Comparison of ENCODE assay signal across 28 cellular contexts in the genomic region with DNA sequence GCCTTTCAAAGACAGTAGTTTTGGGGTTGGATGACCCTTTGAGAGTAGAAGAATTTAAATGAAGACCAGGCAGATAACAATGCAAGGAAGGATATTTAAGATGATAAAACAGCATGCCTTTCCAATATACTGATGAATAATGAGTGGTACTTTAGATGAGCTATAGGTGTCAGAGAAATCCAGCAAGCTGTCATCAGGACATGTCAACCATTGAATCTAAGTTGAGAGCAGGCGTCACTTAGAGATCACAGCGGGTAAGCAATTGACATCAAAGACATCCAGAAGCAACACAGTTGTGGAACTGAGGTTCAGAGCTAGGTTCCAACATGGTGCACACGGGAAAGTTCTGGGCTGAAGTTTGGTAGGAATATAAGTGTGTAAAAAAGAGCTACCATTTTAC. TPM values are rescaled to one million over a fixed set of nuclear protein-coding genes. Genes with fewer than 3 reads are reported as not detected.
"Had no signal": no experiment of that assay in that cellular context is flagged by ENCODE, and none has a peak within 500 bp of the region (broad histone marks: within the 10 kb centered on the region; RNA-seq: fewer than 3 reads in every experiment).

No MANE protein-coding gene starts in this region.

- H3K27ac ChIP-seq: stomach, suprapubic skin, testis, thoracic aorta, thyroid gland, tibial artery, tibial nerve, transverse colon, upper lobe of left lung, upper lobe of right lung, uterus, vagina had no signal

- H3K36me3 ChIP-seq: stomach, suprapubic skin, thoracic aorta, thyroid gland, tibial artery, tibial nerve, transverse colon, upper lobe of left lung, upper lobe of right lung, vagina had no signal

- H3K9me3 ChIP-seq: stomach, suprapubic skin, testis, thoracic aorta, thyroid gland, tibial artery, tibial nerve, transverse colon, upper lobe of left lung, upper lobe of right lung, uterus, vagina had no signal

- H3K27me3 ChIP-seq: suprapubic skin, testis, thyroid gland, tibial artery, tibial nerve, transverse colon, upper lobe of left lung, upper lobe of right lung, uterus, vagina had no signal

- DNase-seq: stimulated activated CD4-positive, alpha-beta T cell treated with anti-CD3 and anti-CD28 coated beads, Interleukin-2, amount 100 ng/mL, for 48 hours; stimulated activated CD4-positive, alpha-beta T cell treated with anti-CD3 and anti-CD28 coated beads, Interleukin-4, amount 100 ng/mL, for 1 hour; stimulated activated CD4-positive, alpha-beta T cell treated with anti-CD3 and anti-CD28 coated beads, Interleukin-4, amount 100 ng/mL, for 24 hours; stimulated activated CD4-positive, alpha-beta T cell treated with anti-CD3 and anti-CD28 coated beads, Interleukin-4, amount 100 ng/mL, for 4 hours; stimulated activated CD8-positive, alpha-beta memory T cell treated with anti-CD3 and anti-CD28 coated beads, Interleukin-4, amount 100 ng/mL, for 48 hours; stimulated activated naive B cell treated with anti-CD40 and anti-IgM and Interleukin-4, amounts not matched to agents 10 μg/mL and 1 μg/mL and 100 μg/mL, for 72 hours; stimulated activated naive CD4-positive, alpha-beta T cell; stimulated activated naive CD4-positive, alpha-beta T cell treated with Interleukin-2 at 50 U/mL for 16 hours; stimulated activated naive CD8-positive, alpha-beta T cell treated with anti-CD3 and anti-CD28 coated beads, Interleukin-15, amount 100 ng/mL, for 72 hours; stimulated activated naive CD8-positive, alpha-beta T cell treated with anti-CD3 and anti-CD28 coated beads, Interleukin-15, Interleukin-2, amounts not matched to agents 100 U/mL and 50 U/mL, for 24 hours; stomach; substantia nigra; testis; thyroid gland; tibial artery; transverse colon; trophoblast cell; upper lobe of left lung; upper lobe of right lung; uterus had no signal

- H3K4me1 ChIP-seq: stomach, suprapubic skin, testis, thyroid gland, tibial artery, tibial nerve, transverse colon, upper lobe of left lung, upper lobe of right lung, uterus, vagina had no signal

- H3K4me3 ChIP-seq: stomach, suprapubic skin, testis, thoracic aorta, thyroid gland, tibial artery, tibial nerve, transverse colon, upper lobe of left lung, upper lobe of right lung, uterus, vagina had no signal

RNA-seq across cellular contexts. Expression of gene CCDC54, which starts 25.0 kb away (rescaled TPM):
- total RNA-seq: stomach, subcutaneous adipose tissue, suprapubic skin, thoracic aorta, tibial nerve, transverse colon, upper lobe of left lung, upper lobe of right lung, ureter, urinary bladder, uterus, vagina had no signal
- polyA plus RNA-seq: stomach, thymus, urinary bladder had no signal
